In genomic region chr6:53174996-53175395, GRCh38 we compare ENCODE assay signal across 27 cellular contexts. TPM values are rescaled to one million over a fixed set of nuclear protein-coding genes. Genes with fewer than 3 reads are reported as not detected.
"Had no signal": no experiment of that assay in that cellular context is flagged by ENCODE, and none has a peak within 500 bp of the region (broad histone marks: within the 10 kb centered on the region; RNA-seq: fewer than 3 reads in every experiment).

No MANE protein-coding gene starts in this region.

- H3K27me3 ChIP-seq: ascending aorta, breast epithelium, dorsolateral prefrontal cortex, esophagus muscularis mucosa, hepatocyte, sigmoid colon had no signal

- H3K4me3 Mint-ChIP-seq: activated CD4-positive, alpha-beta T cell treated with anti-CD3 and anti-CD28 coated beads, Interleukin-2, amount 10 ng/mL, durations not matched to agents 7 days and 5 days; activated CD8-positive, alpha-beta T cell treated with anti-CD3 and anti-CD28 coated beads for 36 hours; activated naive CD4-positive, alpha-beta T cell treated with anti-CD3 and anti-CD28 coated beads, Interleukin-2, amount 50 U/mL, for 24 hours; central memory CD8-positive, alpha-beta T cell; immature natural killer cell; nephron progenitor cell; stimulated activated naive B cell treated with anti-CD40 and anti-IgM and Interleukin-4, amounts not matched to agents 10 μg/mL and 1 μg/mL and 100 μg/mL, for 72 hours; type B pancreatic cell had no signal

- H3K79me2 ChIP-seq: hepatocyte had no signal

- H3K4me1 ChIP-seq: ascending aorta, breast epithelium, sigmoid colon had no signal

- H3K4me1 Mint-ChIP-seq: central memory CD8-positive, alpha-beta T cell had no signal

- ATAC-seq: activated CD8-positive, alpha-beta T cell treated with anti-CD3 and anti-CD28 coated beads for 36 hours; stimulated activated naive B cell treated with anti-CD40 and anti-IgM and Interleukin-4, amounts not matched to agents 10 μg/mL and 1 μg/mL and 100 μg/mL, for 72 hours had no signal

- H3K4me2 ChIP-seq: hepatocyte, smooth muscle cell had no signal

- H3K9me3 ChIP-seq: ascending aorta, breast epithelium, esophagus muscularis mucosa, left ventricle myocardium inferior, sigmoid colon, thoracic aorta had no signal

- H3K4me3 ChIP-seq: ascending aorta, breast epithelium, dorsolateral prefrontal cortex, esophagus muscularis mucosa, hepatocyte, left ventricle myocardium inferior, sigmoid colon, smooth muscle cell, thoracic aorta had no signal

- H3K27ac ChIP-seq: ascending aorta, breast epithelium, esophagus muscularis mucosa, hepatocyte, left ventricle myocardium inferior, sigmoid colon, thoracic aorta, VCaP had no signal

- H3K36me3 Mint-ChIP-seq: activated naive CD4-positive, alpha-beta T cell treated with anti-CD3 and anti-CD28 coated beads, Interleukin-2, amount 50 U/mL, for 24 hours; immature natural killer cell; type B pancreatic cell had no signal

- H2AFZ ChIP-seq: hepatocyte had no signal

- H3K9me3 Mint-ChIP-seq: activated CD4-positive, alpha-beta T cell treated with anti-CD3 and anti-CD28 coated beads, Interleukin-2, amount 10 ng/mL, durations not matched to agents 7 days and 5 days; activated CD8-positive, alpha-beta T cell treated with anti-CD3 and anti-CD28 coated beads for 36 hours; activated naive CD4-positive, alpha-beta T cell treated with anti-CD3 and anti-CD28 coated beads, Interleukin-2, amount 50 U/mL, for 24 hours; central memory CD8-positive, alpha-beta T cell; immature natural killer cell; nephron progenitor cell; stimulated activated naive B cell treated with anti-CD40 and anti-IgM and Interleukin-4, amounts not matched to agents 10 μg/mL and 1 μg/mL and 100 μg/mL, for 72 hours; type B pancreatic cell had no signal

- H3K27ac Mint-ChIP-seq: activated CD4-positive, alpha-beta T cell treated with anti-CD3 and anti-CD28 coated beads, Interleukin-2, amount 10 ng/mL, durations not matched to agents 7 days and 5 days; activated CD8-positive, alpha-beta T cell treated with anti-CD3 and anti-CD28 coated beads for 36 hours; activated naive CD4-positive, alpha-beta T cell treated with anti-CD3 and anti-CD28 coated beads, Interleukin-2, amount 50 U/mL, for 24 hours; immature natural killer cell; nephron progenitor cell; stimulated activated naive B cell treated with anti-CD40 and anti-IgM and Interleukin-4, amounts not matched to agents 10 μg/mL and 1 μg/mL and 100 μg/mL, for 72 hours; type B pancreatic cell had no signal

- DNase-seq: activated CD4-positive, alpha-beta T cell treated with anti-CD3 and anti-CD28 coated beads, Interleukin-2, amount 10 ng/mL, durations not matched to agents 7 days and 5 days; activated CD4-positive, CD25-positive, alpha-beta regulatory T cell treated with anti-CD3 and anti-CD28 coated beads, Interleukin-2, amount 50 U/mL, for 72 hours; activated CD8-positive, alpha-beta T cell treated with anti-CD3 and anti-CD28 coated beads for 36 hours; activated gamma-delta T cell treated with Interleukin-2 at 50 U/mL for 16 hours; dorsolateral prefrontal cortex; glutamatergic neuron; immature natural killer cell; left ventricle myocardium inferior; midbrain; nephron progenitor cell; sigmoid colon; stimulated activated CD4-positive, alpha-beta T cell treated with anti-CD3 and anti-CD28 coated beads, Interleukin-15, amount 100 ng/mL, for 24 hours; stimulated activated CD4-positive, alpha-beta T cell treated with anti-CD3 and anti-CD28 coated beads, Interleukin-2, amount 100 ng/mL, for 48 hours; stimulated activated CD8-positive, alpha-beta memory T cell treated with anti-CD3 and anti-CD28 coated beads, Interleukin-4, amount 100 ng/mL, for 48 hours; stimulated activated naive B cell treated with anti-CD40 and anti-IgM and Interleukin-4, amounts not matched to agents 10 μg/mL and 1 μg/mL and 100 μg/mL, for 72 hours had no signal

- H3K27me3 Mint-ChIP-seq: activated CD4-positive, alpha-beta T cell treated with anti-CD3 and anti-CD28 coated beads, Interleukin-2, amount 10 ng/mL, durations not matched to agents 7 days and 5 days; activated CD8-positive, alpha-beta T cell treated with anti-CD3 and anti-CD28 coated beads for 36 hours; activated naive CD4-positive, alpha-beta T cell treated with anti-CD3 and anti-CD28 coated beads, Interleukin-2, amount 50 U/mL, for 24 hours; central memory CD8-positive, alpha-beta T cell; stimulated activated naive B cell treated with anti-CD40 and anti-IgM and Interleukin-4, amounts not matched to agents 10 μg/mL and 1 μg/mL and 100 μg/mL, for 72 hours; type B pancreatic cell had no signal

- H3K36me3 ChIP-seq: ascending aorta, breast epithelium, esophagus muscularis mucosa, left ventricle myocardium inferior, sigmoid colon, thoracic aorta had no signal

RNA-seq across cellular contexts. Expression of gene GCM1, which starts 26.4 kb away (rescaled TPM):
- total RNA-seq: activated CD4-positive, alpha-beta T cell treated with anti-CD3 and anti-CD28 coated beads, Interleukin-2, amount 10 ng/mL, durations not matched to agents 7 days and 5 days; activated CD8-positive, alpha-beta T cell treated with anti-CD3 and anti-CD28 coated beads for 36 hours; ascending aorta; kidney epithelial cell; left ventricle myocardium inferior; renal cortical epithelial cell; sigmoid colon; smooth muscle cell; thoracic aorta had no signal
